8 cellular contexts compared by ENCODE assay signal in genomic region chr11:64916848-64917662, GRCh38. TPM values are rescaled to one million over a fixed set of nuclear protein-coding genes. Genes with fewer than 3 reads are reported as not detected.
DNase-seq lines count a peak whose midpoint lies in the region; ATAC-seq and TF ChIP-seq lines count a peak whose summit lies in the region.

Gene ATG2A, minus strand, starts transcription at chr11:64917209. Its CDS starts 74 bp downstream, at chr11:64917135.

- no peaks in the 10 kb centered on the region for H3K27me3 ChIP-seq in BLaER1

- H3K9me3 Mint-ChIP-seq in activated CD4-positive, alpha-beta T cell treated with anti-CD3 and anti-CD28 coated beads, Interleukin-2, amount 10 ng/mL, durations not matched to agents 7 days and 5 days: no peaks in the 10 kb centered on the region

- CTCF ChIA-PET in activated CD4-positive, alpha-beta T cell treated with anti-CD3 and anti-CD28 coated beads, Interleukin-2, amount 10 ng/mL, durations not matched to agents 7 days and 5 days (lab: Charles Lee): interaction anchor here (1.1 to 1.5 kb wide), 2 partner anchors 10 to 97 kb away, joined by 3 to 4 read pairs; partner anchors contain the start of gene ARL2

- peaks cover 19% of the 10 kb centered on the region; the same call in 1 of the 2 replicates for H4K20me1 ChIP-seq in BLaER1

- peaks cover 25% of the 10 kb centered on the region for H3K4me1 Mint-ChIP-seq in activated CD4-positive, alpha-beta T cell treated with anti-CD3 and anti-CD28 coated beads, Interleukin-2, amount 10 ng/mL, durations not matched to agents 7 days and 5 days

- no peaks in the 10 kb centered on the region for H3K36me3 Mint-ChIP-seq in activated CD4-positive, alpha-beta T cell treated with anti-CD3 and anti-CD28 coated beads, Interleukin-2, amount 10 ng/mL, durations not matched to agents 7 days and 5 days (ENCODE audit: low read depth)

- H3K9me3 ChIP-seq in BLaER1: no peaks in the 10 kb centered on the region

- peaks cover 25% of the 10 kb centered on the region for H3K36me3 ChIP-seq in BLaER1

- peak within 1 kb of the TSS; percentile 90 for H3K4me3 ChIP-seq in BLaER1
- peak within 1 kb of the TSS; percentile 89 for H3K4me3 ChIP-seq in coronary artery

- H3K27ac Mint-ChIP-seq in activated CD4-positive, alpha-beta T cell treated with anti-CD3 and anti-CD28 coated beads, Interleukin-2, amount 10 ng/mL, durations not matched to agents 7 days and 5 days: peak within 1 kb of the TSS; percentile 97

- no peak for TF ChIP-seq CTCF in coronary artery (IDR thresholded peaks at IDR 0.05)

- H3K4me3 Mint-ChIP-seq in activated CD4-positive, alpha-beta T cell treated with anti-CD3 and anti-CD28 coated beads, Interleukin-2, amount 10 ng/mL, durations not matched to agents 7 days and 5 days: peak within 1 kb of the TSS; percentile 85

- peak within 1 kb of the TSS; percentile 89 for H3K27ac ChIP-seq in BLaER1
- peak within 1 kb of the TSS; percentile 74 to 80 for H3K27ac ChIP-seq in coronary artery

- POLR2A ChIA-PET in activated CD4-positive, alpha-beta T cell treated with anti-CD3 and anti-CD28 coated beads, Interleukin-2, amount 10 ng/mL, durations not matched to agents 7 days and 5 days (lab: Charles Lee): no interaction called here

- peak; percentile 100 for DNase-seq in NCI-H69 (lab: John Stamatoyannopoulos, UW)
- peak; percentile 99 for DNase-seq in activated CD4-positive, alpha-beta T cell treated with anti-CD3 and anti-CD28 coated beads, Interleukin-2, amount 10 ng/mL, durations not matched to agents 7 days and 5 days
- peak; percentile 99 for DNase-seq in coronary artery (ENCODE audit: low spot score)
- peak; percentile 99 to 100 for DNase-seq in left colon
- DNase-seq in stimulated activated CD4-positive, alpha-beta T cell treated with anti-CD3 and anti-CD28 coated beads, Interleukin-1b, Interleukin-23, amount 100 ng/mL, for 48 hours: peak; percentile 99

- H3K27me3 Mint-ChIP-seq in activated CD4-positive, alpha-beta T cell treated with anti-CD3 and anti-CD28 coated beads, Interleukin-2, amount 10 ng/mL, durations not matched to agents 7 days and 5 days: no peaks in the 10 kb centered on the region

- peaks cover 62% of the 10 kb centered on the region for H3K4me1 ChIP-seq in BLaER1

- peak; percentile 93 for ATAC-seq in GM19328 (IDR thresholded peaks at IDR 0.05; ENCODE audit: unreplicated experiment)
- peak; percentile 87 for ATAC-seq in HG03520 (IDR thresholded peaks at IDR 0.05; ENCODE audit: unreplicated experiment)
- ATAC-seq in left colon: peak; percentile 93

- H3K4me2 ChIP-seq in BLaER1: peak within 1 kb of the TSS; percentile 100

- intact Hi-C loops in left colon (cut with DNase I, micrococcal nuclease): no loop called here

- H3K9ac ChIP-seq in BLaER1: peak within 1 kb of the TSS; percentile 97

RNA-seq across cellular contexts. Expression of gene ATG2A, which starts in this region (rescaled TPM):
- total RNA-seq in activated CD4-positive, alpha-beta T cell treated with anti-CD3 and anti-CD28 coated beads, Interleukin-2, amount 10 ng/mL, durations not matched to agents 7 days and 5 days: 10 to 100 TPM; 23.0 to 25.7 TPM
- total RNA-seq in left colon: 10 to 100 TPM; 25.3 to 43.4 TPM

Comparison
In these comparisons a context has a peak if more than half of its experiments do, and no peak if none do; other contexts are left out.
1. Peak in every context shown above with its lines: DNase-seq, ATAC-seq, H3K4me3 ChIP-seq and H3K27ac ChIP-seq.